Comparison of ENCODE assay signal across 26 cellular contexts in the genomic region with DNA sequence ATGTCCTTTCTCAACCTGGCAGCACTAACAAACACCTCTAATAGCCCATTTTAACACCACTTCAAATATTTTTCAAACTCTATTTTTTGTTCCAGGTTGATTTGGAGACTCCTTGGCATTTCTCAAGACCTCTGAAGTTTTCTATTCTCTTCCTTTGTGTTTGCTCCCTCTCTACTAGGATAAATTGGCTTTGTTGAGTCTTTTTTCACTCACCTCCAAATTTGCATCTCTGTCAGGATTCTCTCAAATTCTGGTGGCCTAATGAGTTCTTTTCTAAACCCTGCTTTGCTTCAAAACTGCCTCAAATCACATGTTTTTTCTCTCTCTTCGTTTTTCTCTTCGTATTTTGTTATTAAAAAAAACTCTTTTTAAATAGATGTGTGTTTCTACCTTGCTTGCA.
DNase-seq lines count a peak whose midpoint lies in the region; ATAC-seq and TF ChIP-seq lines count a peak whose summit lies in the region.
"Had no signal": no experiment of that assay in that cellular context is flagged by ENCODE, and none has a peak within 500 bp of the region (broad histone marks: within the 10 kb centered on the region; RNA-seq: fewer than 3 reads in every experiment).

No MANE protein-coding gene starts in this region.

- no peak overlapping the region for H2BK20ac ChIP-seq in H9 (ENCODE audit: low read depth, low read length, poor library complexity, severe bottlenecking)

- no peaks in the 10 kb centered on the region for H4K20me1 ChIP-seq in H9 (ENCODE audit: control insufficient read depth, insufficient read depth, insufficient read length)
- H4K20me1 ChIP-seq in neural progenitor cell (ENCODE audit: low read depth), result no peaks in the 10 kb centered on the region
- H4K20me1 ChIP-seq: BLaER1 had no signal

- H3K4me1 Mint-ChIP-seq in H9 (peaks cover 38 to 46% of the 10 kb centered on the region in 2 experiments), endodermal cell (peaks cover 24% of the 10 kb centered on the region), neural progenitor cell (peaks cover 8% of the 10 kb centered on the region)
- H3K4me1 Mint-ChIP-seq: CD4-positive, CD25-positive, alpha-beta regulatory T cell had no signal

- no peak overlapping the region for H2BK120ac ChIP-seq in H9 (ENCODE audit: low read depth, low read length, poor library complexity, severe bottlenecking)

- H3K18ac ChIP-seq in H9 (ENCODE audit: insufficient read length, low read depth, low read length), result no peak overlapping the region

- H3K36me3 ChIP-seq in NT2/D1 (ENCODE audit: insufficient read depth, insufficient read length, low read length) (no peaks in the 10 kb centered on the region), endodermal cell (ENCODE audit: control insufficient read depth, insufficient read depth, low read length) (no peaks in the 10 kb centered on the region), neural progenitor cell (no peaks in the 10 kb centered on the region), transverse colon (no peaks in the 10 kb centered on the region)
- H3K36me3 ChIP-seq: BLaER1, MG63 had no signal

- H3F3A ChIP-seq in neural progenitor cell (ENCODE audit: low read depth), result peaks cover 7% of the 10 kb centered on the region

- H3K4me2 ChIP-seq in H9 (ENCODE audit: insufficient read depth, insufficient read length, low read length) (no peak overlapping the region), neural progenitor cell (peak overlapping the region; percentile 33)
- H3K4me2 ChIP-seq: BLaER1 had no signal

- H3K9ac ChIP-seq in H9 (ENCODE audit: extremely low read depth, insufficient read length, low read length) (no peak overlapping the region), NT2/D1 (ENCODE audit: insufficient read length, low read depth) (no peak overlapping the region), endodermal cell (ENCODE audit: extremely low read depth, low read length, poor library complexity, severe bottlenecking) (no peak overlapping the region), neural progenitor cell (no peak overlapping the region)
- H3K9ac ChIP-seq: BLaER1 had no signal

- H3K79me1 ChIP-seq in H9 (ENCODE audit: insufficient read depth, low read depth, low read length, poor library complexity, severe bottlenecking), result no peaks in the 10 kb centered on the region

- no peak overlapping the region for H2AK5ac ChIP-seq in H9 (ENCODE audit: insufficient read length, low read length)

- H3K27ac ChIP-seq in H9 (ENCODE audit: insufficient read length, low read depth, low read length) (no peak overlapping the region), endodermal cell (ENCODE audit: low read depth, low read length) (no peak overlapping the region), neural progenitor cell (peak overlapping the region; percentile 66), transverse colon (no peak overlapping the region)
- H3K27ac ChIP-seq: BLaER1, HL-60 had no signal

- in situ Hi-C loops in transverse colon (cut with MboI; ENCODE audit: low pct_ligation_motif_present in 1 of 4, low pct_unique_long_range_greater_than_20kb in 1 of 4, low sequenced_read_pairs in 3 of 4), result no loop called here

- no peak overlapping the region for H2BK12ac ChIP-seq in H9 (ENCODE audit: insufficient read length, low read depth, low read length)

- H3K27me3 ChIP-seq in H9 (ENCODE audit: insufficient read depth, low read length) (no peaks in the 10 kb centered on the region), NT2/D1 (ENCODE audit: insufficient read depth, insufficient read length) (no peaks in the 10 kb centered on the region), endodermal cell (ENCODE audit: control insufficient read depth, insufficient read depth, low read length, poor library complexity, severe bottlenecking) (no peaks in the 10 kb centered on the region), neural progenitor cell (no peaks in the 10 kb centered on the region), transverse colon (no peaks in the 10 kb centered on the region)
- H3K27me3 ChIP-seq: BLaER1, MG63 had no signal

- H3K4me1 ChIP-seq in H9 (ENCODE audit: insufficient read depth, low read length) (no peaks in the 10 kb centered on the region; the same call in 1 of the 2 replicates), NT2/D1 (ENCODE audit: insufficient read depth, insufficient read length) (no peaks in the 10 kb centered on the region), endodermal cell (ENCODE audit: control insufficient read depth, insufficient read depth, low read length) (peaks cover 6% of the 10 kb centered on the region), neural progenitor cell (peaks cover 40% of the 10 kb centered on the region), transverse colon (no peaks in the 10 kb centered on the region)
- H3K4me1 ChIP-seq: BLaER1 had no signal

- no peak overlapping the region for H3K23ac ChIP-seq in H9 (ENCODE audit: insufficient read length, low read depth, low read length)

- H3K36me3 Mint-ChIP-seq in H9 (ENCODE audit: insufficient read depth in 1 of 3, low read depth in 3 of 3), result peaks cover 4 to 25% (median 15%) of the 10 kb centered on the region in 3 experiments
- peaks cover 12% of the 10 kb centered on the region for H3K36me3 Mint-ChIP-seq in endodermal cell (ENCODE audit: low read depth)
- H3K36me3 Mint-ChIP-seq in neural progenitor cell, result no peaks in the 10 kb centered on the region
- H3K36me3 Mint-ChIP-seq: CD4-positive, CD25-positive, alpha-beta regulatory T cell had no signal

- H3K4ac ChIP-seq in H9 (ENCODE audit: low read depth, low read length), result no peak overlapping the region

- no peak overlapping the region for H4K8ac ChIP-seq in H9 (replicated peaks; ENCODE audit: insufficient read length, low read depth, low read length)

- no peak for DNase-seq in H9
- DNase-seq in NT2/D1 (ENCODE audit: low read depth, low spot score), result peak; percentile 20
- no peak for DNase-seq in endodermal cell
- peak; percentile 29 for DNase-seq in neural progenitor cell (ENCODE audit: low spot score)
- no peak for DNase-seq in NCI-H187 treated with DMSO at 0.1 percent for 48 hours (lab: John Stamatoyannopoulos, UW)
- DNase-seq in transverse colon, result no peak
- DNase-seq: CD4-positive, CD25-positive, alpha-beta regulatory T cell; DMS153; DND-41; GOT3; Kasumi-1; MG63; NCI-H1105 treated with DMSO at 0.1 percent for 48 hours; NCI-H146; NCI-H2029; NCI-H446; NCI-H524 treated with DMSO at 0.1 percent for 48 hours; NCI-H82; NK-92 treated with Interleukin-12 subunit alpha and Interleukin-12 subunit beta, amount 100 ng/mL, for 24 hours; SHP77 treated with DMSO at 0.1 percent for 48 hours had no signal

- WGBS in H9 (ENCODE audit: extremely low coverage, insufficient read length, low lambda C conversion rate), result no CpG with 5 or more reads among the region's 2 CpGs
- WGBS in endodermal cell (ENCODE audit: insufficient coverage in 1 of 2, insufficient read length in 1 of 2), 2 experiments, result 20% methylated on average over 1 of the region's 2 CpGs; no CpG with 5 or more reads in 1 of the 2 experiments
- 53 to 81% methylated on average over 2 of the region's 2 CpGs for WGBS in transverse colon (ENCODE audit: low coverage in 1 of 2), 2 donors

- H2BK15ac ChIP-seq in H9 (ENCODE audit: low read depth, low read length), result no peak overlapping the region

- H4K91ac ChIP-seq in H9 (ENCODE audit: insufficient read length, low read depth, low read length), result no peak overlapping the region

- no peak for TF ChIP-seq EP300 in transverse colon (IDR thresholded peaks at IDR 0.05; ENCODE audit: low read depth)

- intact Hi-C loops in transverse colon (cut with DNase I; ENCODE audit: low total_unique reads), result no loop called here

- no peaks in the 10 kb centered on the region for H3K27me3 Mint-ChIP-seq in H9 (ENCODE audit: low read depth)
- H3K27me3 Mint-ChIP-seq in endodermal cell (ENCODE audit: insufficient read depth), result no peaks in the 10 kb centered on the region
- H3K27me3 Mint-ChIP-seq in neural progenitor cell (ENCODE audit: insufficient read depth, low read depth), result peaks cover 5% of the 10 kb centered on the region
- H3K27me3 Mint-ChIP-seq: CD4-positive, CD25-positive, alpha-beta regulatory T cell had no signal

- no peak for TF ChIP-seq CTCF in H9 (conservative IDR thresholded peaks at IDR 0.05)
- no peak for TF ChIP-seq CTCF in endodermal cell (conservative IDR thresholded peaks at IDR 0.05)
- no peak for TF ChIP-seq CTCF in neural progenitor cell (IDR thresholded peaks at IDR 0.05)
- no peak for TF ChIP-seq CTCF in transverse colon (IDR thresholded peaks at IDR 0.05)

- H3K4me3 Mint-ChIP-seq in H9, result no peak overlapping the region
- H3K4me3 Mint-ChIP-seq in endodermal cell, result no peak overlapping the region
- H3K4me3 Mint-ChIP-seq in neural progenitor cell, result no peak overlapping the region
- H3K4me3 Mint-ChIP-seq: CD4-positive, CD25-positive, alpha-beta regulatory T cell had no signal

- no peak overlapping the region for H3K4me3 ChIP-seq in NT2/D1 (ENCODE audit: insufficient read length, low read depth)
- no peak overlapping the region for H3K4me3 ChIP-seq in endodermal cell (ENCODE audit: low read length)
- no peak overlapping the region for H3K4me3 ChIP-seq in neural progenitor cell
- H3K4me3 ChIP-seq in transverse colon, result no peak overlapping the region
- H3K4me3 ChIP-seq: BLaER1, K562, MG63 had no signal

- TF ChIP-seq POLR2A in transverse colon (IDR thresholded peaks at IDR 0.05), result no peak

- H3T11ph ChIP-seq in H9 (ENCODE audit: low read length), result no peak overlapping the region

- H3K79me2 ChIP-seq in H9 (ENCODE audit: insufficient read depth, low read length), result no peaks in the 10 kb centered on the region
- H3K79me2 ChIP-seq in neural progenitor cell (ENCODE audit: low read depth), result no peaks in the 10 kb centered on the region

- H3K23me2 ChIP-seq in H9 (ENCODE audit: insufficient read length, low read depth, low read length, poor library complexity, severe bottlenecking), result no peaks in the 10 kb centered on the region

- H3K9me3 ChIP-seq in H9 (ENCODE audit: control insufficient read depth, low read depth, low read length) (no peaks in the 10 kb centered on the region), NT2/D1 (ENCODE audit: insufficient read depth, low read length) (peaks cover 12% of the 10 kb centered on the region; the same call in 1 of the 2 replicates), endodermal cell (ENCODE audit: control insufficient read depth, low read length) (peaks cover 19% of the 10 kb centered on the region), neural progenitor cell (ENCODE audit: low read depth) (no peaks in the 10 kb centered on the region), transverse colon (no peaks in the 10 kb centered on the region)
- H3K9me3 ChIP-seq: BLaER1, MG63 had no signal

- ATAC-seq in GM21390 (IDR thresholded peaks at IDR 0.05; ENCODE audit: unreplicated experiment), result no peak
- ATAC-seq: HCT116, K562, Panc1 had no signal

- no peak overlapping the region for H2BK5ac ChIP-seq in H9 (ENCODE audit: insufficient read length, low read length)

- no peak overlapping the region for H3K14ac ChIP-seq in H9 (ENCODE audit: insufficient read depth, low read length)

- H2AFZ ChIP-seq in H9 (ENCODE audit: low read length) (no peak overlapping the region), neural progenitor cell (replicated peaks) (peak overlapping the region; percentile 80)

- peaks cover 11 to 15% of the 10 kb centered on the region in 2 experiments for H3K9me3 Mint-ChIP-seq in H9
- H3K9me3 Mint-ChIP-seq in endodermal cell, result peaks cover 23% of the 10 kb centered on the region
- H3K9me3 Mint-ChIP-seq in neural progenitor cell, result peaks cover 5% of the 10 kb centered on the region

- no peak overlapping the region for H4K5ac ChIP-seq in H9 (ENCODE audit: insufficient read length, low read depth, low read length)

- no peak overlapping the region for H3K56ac ChIP-seq in H9 (ENCODE audit: insufficient read length, low read depth, low read length)

- H3K27ac Mint-ChIP-seq in H9 (peak overlapping the region; percentile 15 to 97 (median 63); a peak in 5 of 7 replicates), endodermal cell (peak overlapping the region; percentile 85), neural progenitor cell (no peak overlapping the region)
- H3K27ac Mint-ChIP-seq: CD4-positive, CD25-positive, alpha-beta regulatory T cell had no signal

Comparison
In these comparisons a context has a peak if more than half of its experiments do, and no peak if none do; other contexts are left out.
1. DNase-seq: peak in NT2/D1 (single experiment) and neural progenitor cell (single experiment); none in H9 (single experiment), endodermal cell (single experiment), NCI-H187 treated with DMSO at 0.1 percent for 48 hours (single experiment) and transverse colon (single experiment).